1 cellular context compared by ENCODE assay signal in genomic region chr16:66830422-66831404, GRCh38.
TF ChIP-seq lines count a peak whose summit lies in the region.

Gene NAE1, minus strand, starts transcription at chr16:66830976. Its CDS starts 77 bp downstream, at chr16:66830899.

TF ChIP-seq in HepG2, 621 proteins besides CTCF, POLR2A, EP300 and RAD21 (continued from another document and continues in another):
- TF ChIP-seq PAX8 (CRISPR knock-in tag; IDR thresholded peaks at IDR 0.05; ENCODE audit: borderline replicate concordance) (no peak; the same call in 1 of the 2 replicates), SYNCRIP (IDR thresholded peaks at IDR 0.05; ENCODE audit: insufficient read depth, low read depth, low read length) (no peak), REPIN1 (CRISPR knock-in tag; IDR thresholded peaks at IDR 0.05; ENCODE audit: borderline replicate concordance, low read depth) (peak; percentile 89), RCOR2 (CRISPR knock-in tag; IDR thresholded peaks at IDR 0.05) (peak; percentile 91; the same call in 1 of the 2 replicates), SMARCE1 (IDR thresholded peaks at IDR 0.05; ENCODE audit: borderline replicate concordance) (no peak), BRCA1 (CRISPR knock-in tag; IDR thresholded peaks at IDR 0.05) (peak; percentile 98), MZF1 (CRISPR knock-in tag; IDR thresholded peaks at IDR 0.05; ENCODE audit: borderline replicate concordance) (no peak), BCL6 (CRISPR knock-in tag; IDR thresholded peaks at IDR 0.05) (peak; percentile 25; the same call in 1 of the 2 replicates), ARID3A (IDR thresholded peaks at IDR 0.05; ENCODE audit: low read depth, low read length) (no peak), SRSF9 (IDR thresholded peaks at IDR 0.05; ENCODE audit: borderline replicate concordance, insufficient read depth, low read depth, low read length, poor library complexity, severe bottlenecking) (no peak), ZGPAT (CRISPR knock-in tag; IDR thresholded peaks at IDR 0.05) (peak; percentile 96), SNAI1 (CRISPR knock-in tag; IDR thresholded peaks at IDR 0.05; ENCODE audit: borderline replicate concordance) (no peak), FOXM1 (CRISPR knock-in tag; IDR thresholded peaks at IDR 0.05) (0 out of 2 replicates have a peak, but pooled peaks have one; percentile 81), NFAT5 (CRISPR knock-in tag; IDR thresholded peaks at IDR 0.05) (peak; percentile 97), ZNF10 (CRISPR knock-in tag; IDR thresholded peaks at IDR 0.05; ENCODE audit: borderline replicate concordance, low read depth) (no peak), ZNF44 (CRISPR knock-in tag; IDR thresholded peaks at IDR 0.05) (no peak), CEBPZ (IDR thresholded peaks at IDR 0.05; ENCODE audit: low read length) (no peak), MEIS1 (CRISPR knock-in tag; IDR thresholded peaks at IDR 0.05; ENCODE audit: borderline replicate concordance) (no peak; the same call in none of the 2 replicates), ZNF281 (CRISPR knock-in tag; IDR thresholded peaks at IDR 0.05; ENCODE audit: borderline replicate concordance) (no peak), DR1 (CRISPR knock-in tag; IDR thresholded peaks at IDR 0.05) (peak; percentile 91), GRHL1 (CRISPR knock-in tag; conservative IDR thresholded peaks at IDR 0.05) (no peak), ZNF546 (CRISPR knock-in tag; conservative IDR thresholded peaks at IDR 0.05) (peak; percentile 90; the same call in 1 of the 2 replicates), ZNF430 (CRISPR knock-in tag; IDR thresholded peaks at IDR 0.05) (peak; percentile 95), ZNF776 (CRISPR knock-in tag; IDR thresholded peaks at IDR 0.05) (peak; percentile 100), FOXJ3 (CRISPR knock-in tag; IDR thresholded peaks at IDR 0.05; ENCODE audit: borderline replicate concordance) (peak; percentile 59; the same call in 1 of the 2 replicates), KLF6 (CRISPR knock-in tag; IDR thresholded peaks at IDR 0.05) (peak; percentile 98), MAFK (conservative IDR thresholded peaks at IDR 0.05 in 1 of 2, IDR thresholded peaks at IDR 0.05 in 1 of 2; ENCODE audit: low read length in 2 of 2) (no peak), ESRRA (CRISPR knock-in tag; IDR thresholded peaks at IDR 0.05; ENCODE audit: low read depth) (peak; percentile 69), RNF2 (conservative IDR thresholded peaks at IDR 0.05; ENCODE audit: low read depth) (peak; percentile 95), TEAD3 (CRISPR knock-in tag; optimal IDR thresholded peaks at IDR 0.05; ENCODE audit: borderline replicate concordance) (peak; percentile 51), ZNF616 (CRISPR knock-in tag; IDR thresholded peaks at IDR 0.05; ENCODE audit: low read depth) (0 out of 2 replicates have a peak, but pooled peaks have one; percentile 78), RXRA (CRISPR knock-in tag; IDR thresholded peaks at IDR 0.05) (no peak; the same call in 1 of the 2 replicates), SATB2 (CRISPR knock-in tag; IDR thresholded peaks at IDR 0.05) (peak; percentile 98), ELF4 (CRISPR knock-in tag; IDR thresholded peaks at IDR 0.05; ENCODE audit: borderline replicate concordance) (0 out of 2 replicates have a peak, but pooled peaks have one; percentile 2), NBN (conservative IDR thresholded peaks at IDR 0.05) (no peak), ZSCAN5A (CRISPR knock-in tag; IDR thresholded peaks at IDR 0.05; ENCODE audit: borderline replicate concordance) (no peak; the same call in 1 of the 2 replicates), MIER3 (CRISPR knock-in tag; IDR thresholded peaks at IDR 0.05; ENCODE audit: borderline replicate concordance) (peak; percentile 59; the same call in 1 of the 2 replicates), TBP (CRISPR knock-in tag; IDR thresholded peaks at IDR 0.05) (peak; percentile 95), IRF2 (CRISPR knock-in tag; IDR thresholded peaks at IDR 0.05) (peak; percentile 32; the same call in 1 of the 2 replicates), HOXA5 (CRISPR knock-in tag; IDR thresholded peaks at IDR 0.05) (peak; percentile 97), ZNF879 (CRISPR knock-in tag; IDR thresholded peaks at IDR 0.05) (peak; percentile 79; the same call in 1 of the 2 replicates), ZNF362 (CRISPR knock-in tag; IDR thresholded peaks at IDR 0.05; ENCODE audit: borderline replicate concordance) (no peak), ZNF160 (CRISPR knock-in tag; IDR thresholded peaks at IDR 0.05) (peak; percentile 98), ZNF563 (CRISPR knock-in tag; IDR thresholded peaks at IDR 0.05) (peak; percentile 97)
